ENCODE assay signal across 1 cellular context in the genomic region with DNA sequence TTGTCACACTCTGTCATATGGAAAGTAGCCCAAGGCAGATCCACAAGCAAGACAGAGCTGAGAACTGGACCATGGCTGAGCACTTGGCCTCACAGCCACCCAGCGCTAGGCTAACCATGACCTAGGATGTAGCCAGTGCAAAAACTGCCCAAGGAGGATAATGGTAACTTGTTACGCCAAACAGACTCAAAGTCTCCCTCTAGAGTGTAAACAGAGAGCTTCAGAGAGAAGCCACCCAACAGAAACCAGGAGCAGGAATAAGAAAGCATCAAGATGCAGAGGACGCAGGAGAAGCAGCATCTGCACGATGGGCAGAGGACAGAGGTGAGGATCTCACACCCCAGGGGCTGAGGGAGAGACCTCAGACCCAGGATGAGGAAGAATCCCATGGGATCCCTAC.
TF ChIP-seq lines count a peak whose summit lies in the region.

No MANE protein-coding gene starts in this region.

TF ChIP-seq in HepG2, 621 proteins besides CTCF, POLR2A, EP300 and RAD21:
- TF ChIP-seq, protein P1, sequence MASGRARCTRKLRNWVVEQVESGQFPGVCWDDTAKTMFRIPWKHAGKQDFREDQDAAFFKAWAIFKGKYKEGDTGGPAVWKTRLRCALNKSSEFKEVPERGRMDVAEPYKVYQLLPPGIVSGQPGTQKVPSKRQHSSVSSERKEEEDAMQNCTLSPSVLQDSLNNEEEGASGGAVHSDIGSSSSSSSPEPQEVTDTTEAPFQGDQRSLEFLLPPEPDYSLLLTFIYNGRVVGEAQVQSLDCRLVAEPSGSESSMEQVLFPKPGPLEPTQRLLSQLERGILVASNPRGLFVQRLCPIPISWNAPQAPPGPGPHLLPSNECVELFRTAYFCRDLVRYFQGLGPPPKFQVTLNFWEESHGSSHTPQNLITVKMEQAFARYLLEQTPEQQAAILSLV (CRISPR knock-in tag; IDR thresholded peaks at IDR 0.05; ENCODE audit: borderline replicate concordance), result no peak
- TF ChIP-seq FOXA3 (CRISPR knock-in tag; IDR thresholded peaks at IDR 0.05) (peak; percentile 37; the same call in 1 of the 2 replicates), FOXA1 (IDR thresholded peaks at IDR 0.05) (no peak), FOXA1 (CRISPR knock-in tag; IDR thresholded peaks at IDR 0.05) (peak; percentile 52)
- TF ChIP-seq, protein P2, sequence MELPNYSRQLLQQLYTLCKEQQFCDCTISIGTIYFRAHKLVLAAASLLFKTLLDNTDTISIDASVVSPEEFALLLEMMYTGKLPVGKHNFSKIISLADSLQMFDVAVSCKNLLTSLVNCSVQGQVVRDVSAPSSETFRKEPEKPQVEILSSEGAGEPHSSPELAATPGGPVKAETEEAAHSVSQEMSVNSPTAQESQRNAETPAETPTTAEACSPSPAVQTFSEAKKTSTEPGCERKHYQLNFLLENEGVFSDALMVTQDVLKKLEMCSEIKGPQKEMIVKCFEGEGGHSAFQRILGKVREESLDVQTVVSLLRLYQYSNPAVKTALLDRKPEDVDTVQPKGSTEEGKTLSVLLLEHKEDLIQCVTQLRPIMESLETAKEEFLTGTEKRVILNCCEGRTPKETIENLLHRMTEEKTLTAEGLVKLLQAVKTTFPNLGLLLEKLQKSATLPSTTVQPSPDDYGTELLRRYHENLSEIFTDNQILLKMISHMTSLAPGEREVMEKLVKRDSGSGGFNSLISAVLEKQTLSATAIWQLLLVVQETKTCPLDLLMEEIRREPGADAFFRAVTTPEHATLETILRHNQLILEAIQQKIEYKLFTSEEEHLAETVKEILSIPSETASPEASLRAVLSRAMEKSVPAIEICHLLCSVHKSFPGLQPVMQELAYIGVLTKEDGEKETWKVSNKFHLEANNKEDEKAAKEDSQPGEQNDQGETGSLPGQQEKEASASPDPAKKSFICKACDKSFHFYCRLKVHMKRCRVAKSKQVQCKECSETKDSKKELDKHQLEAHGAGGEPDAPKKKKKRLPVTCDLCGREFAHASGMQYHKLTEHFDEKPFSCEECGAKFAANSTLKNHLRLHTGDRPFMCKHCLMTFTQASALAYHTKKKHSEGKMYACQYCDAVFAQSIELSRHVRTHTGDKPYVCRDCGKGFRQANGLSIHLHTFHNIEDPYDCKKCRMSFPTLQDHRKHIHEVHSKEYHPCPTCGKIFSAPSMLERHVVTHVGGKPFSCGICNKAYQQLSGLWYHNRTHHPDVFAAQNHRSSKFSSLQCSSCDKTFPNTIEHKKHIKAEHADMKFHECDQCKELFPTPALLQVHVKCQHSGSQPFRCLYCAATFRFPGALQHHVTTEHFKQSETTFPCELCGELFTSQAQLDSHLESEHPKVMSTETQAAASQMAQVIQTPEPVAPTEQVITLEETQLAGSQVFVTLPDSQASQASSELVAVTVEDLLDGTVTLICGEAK (IDR thresholded peaks at IDR 0.05), result no peak
- TF ChIP-seq, protein P2 (CRISPR knock-in tag; IDR thresholded peaks at IDR 0.05), result no peak
